Comparison of ENCODE assay signal across 8 cellular contexts in the genomic region with DNA sequence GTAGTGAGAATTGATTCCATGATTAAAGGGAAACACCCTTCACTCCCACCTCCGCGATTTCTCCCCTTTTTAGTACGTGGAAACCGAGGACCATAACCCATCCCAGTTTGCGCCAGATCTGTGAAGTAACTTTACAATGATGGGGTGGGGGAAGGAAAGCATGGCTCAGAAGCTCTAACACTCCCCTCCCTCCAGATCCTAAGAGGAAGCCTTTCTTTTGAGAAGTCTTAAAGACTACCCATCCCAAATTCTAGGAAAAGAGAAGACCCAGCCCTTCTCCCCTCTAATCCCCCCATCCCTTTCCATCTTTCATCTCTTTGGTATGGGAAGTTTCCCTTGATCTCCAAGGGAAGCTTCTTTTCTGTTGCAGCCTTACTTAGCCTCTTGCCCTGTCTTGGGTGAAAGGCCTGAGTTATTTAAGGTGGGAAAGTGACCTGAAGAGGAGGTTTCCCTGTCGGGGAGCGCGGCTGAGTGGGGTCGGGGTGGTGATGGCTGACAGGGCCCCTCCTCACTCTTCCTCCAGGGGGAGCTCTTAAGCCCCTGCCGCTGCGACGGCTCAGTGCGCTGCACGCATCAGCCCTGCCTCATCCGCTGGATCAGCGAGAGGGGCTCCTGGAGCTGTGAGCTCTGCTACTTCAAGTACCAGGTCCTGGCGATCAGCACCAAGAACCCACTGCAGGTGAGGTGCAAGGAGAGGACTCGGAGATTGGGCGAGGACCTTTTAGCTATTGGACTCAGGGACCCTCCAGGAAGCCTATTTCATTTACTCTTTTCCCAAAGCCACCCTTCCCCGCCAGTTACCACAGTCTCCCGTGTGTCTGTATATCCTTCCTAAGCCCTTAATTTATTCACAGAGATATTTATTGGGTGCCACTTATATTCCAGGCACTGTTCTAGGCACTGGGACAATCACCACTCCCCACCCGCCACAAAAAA. TPM values are rescaled to one million over a fixed set of nuclear protein-coding genes. Genes with fewer than 3 reads are reported as not detected.
DNase-seq lines count a peak whose midpoint lies in the region; TF ChIP-seq lines count a peak whose summit lies in the region.

No MANE protein-coding gene starts in this region.

- TF ChIP-seq RAD21 in neural cell (conservative IDR thresholded peaks at IDR 0.05) = no peak

- H3K4me1 ChIP-seq in MM.1S (ENCODE audit: low read length) = peaks cover 24% of the 10 kb centered on the region
- peaks cover 23% of the 10 kb centered on the region for H3K4me1 ChIP-seq in ectodermal cell (ENCODE audit: control insufficient read depth, insufficient read depth, low read length)

- H3K4me1 Mint-ChIP-seq in activated CD4-positive, alpha-beta T cell treated with anti-CD3 and anti-CD28 coated beads, Interleukin-2, amount 10 ng/mL, durations not matched to agents 24 days and 14 days = peaks cover 46% of the 10 kb centered on the region

- H3K9ac ChIP-seq in MM.1S (ENCODE audit: low read length) = peak overlapping the region; percentile 64; the same call in 1 of the 2 replicates
- peak overlapping the region; percentile 80 for H3K9ac ChIP-seq in neural cell (ENCODE audit: low read length)

- H3K4me2 ChIP-seq in MM.1S (ENCODE audit: low read depth, low read length) = peak overlapping the region; percentile 96
- H3K4me2 ChIP-seq in neural cell (ENCODE audit: low read length) = peak overlapping the region; percentile 30

- intact Hi-C loops in activated CD4-positive, alpha-beta T cell treated with anti-CD3 and anti-CD28 coated beads, Interleukin-2, amount 10 ng/mL, durations not matched to agents 24 days and 14 days (cut with micrococcal nuclease) = loop anchor here (1.0 to 10.0 kb wide), 5 partner anchors 9 to 1932 kb away; a partner anchor contains a TSS

- H3K4me3 ChIP-seq in MM.1S (ENCODE audit: low read length) = peak overlapping the region; percentile 73
- peak overlapping the region; percentile 51 for H3K4me3 ChIP-seq in ectodermal cell (ENCODE audit: insufficient read depth, low read depth, low read length)
- peak overlapping the region; percentile 89 for H3K4me3 ChIP-seq in neural cell (ENCODE audit: low read length)

- peak overlapping the region; percentile 89 for H3K4me3 Mint-ChIP-seq in activated CD4-positive, alpha-beta T cell treated with anti-CD3 and anti-CD28 coated beads, Interleukin-2, amount 10 ng/mL, durations not matched to agents 24 days and 14 days

- H3K36me3 Mint-ChIP-seq in activated CD4-positive, alpha-beta T cell treated with anti-CD3 and anti-CD28 coated beads, Interleukin-2, amount 10 ng/mL, durations not matched to agents 24 days and 14 days (ENCODE audit: low read depth) = peaks cover 32% of the 10 kb centered on the region

- no peak for TF ChIP-seq EP300 in neural cell (conservative IDR thresholded peaks at IDR 0.05; ENCODE audit: poor library complexity, severe bottlenecking)

- TF ChIP-seq CTCF in MM.1S (IDR thresholded peaks at IDR 0.05; ENCODE audit: low read length) (peak; percentile 87), neural cell (IDR thresholded peaks at IDR 0.05; ENCODE audit: poor library complexity, severe bottlenecking) (peak; percentile 58)

- DNase-seq in NCI-H2081 (lab: John Stamatoyannopoulos, UW) (peak; percentile 48 to 69), NCI-H2081 treated with DMSO at 0.1 percent for 48 hours (lab: John Stamatoyannopoulos, UW) (no peak), MM.1S (peak; percentile 63), NCI-H2107 (lab: John Stamatoyannopoulos, UW) (no peak), cortex of kidney (lab: John Stamatoyannopoulos, UW) (no peak)
- DNase-seq in activated CD4-positive, alpha-beta T cell treated with anti-CD3 and anti-CD28 coated beads, Interleukin-2, amount 10 ng/mL, durations not matched to agents 24 days and 14 days = peak; percentile 92

- no peaks in the 10 kb centered on the region for H3K27me3 Mint-ChIP-seq in activated CD4-positive, alpha-beta T cell treated with anti-CD3 and anti-CD28 coated beads, Interleukin-2, amount 10 ng/mL, durations not matched to agents 24 days and 14 days

- H3K36me3 ChIP-seq in MM.1S (replicated peaks; ENCODE audit: insufficient read depth, low read length) = no peaks in the 10 kb centered on the region
- no peaks in the 10 kb centered on the region for H3K36me3 ChIP-seq in ectodermal cell (ENCODE audit: control insufficient read depth, insufficient read depth, low read length)
- H3K36me3 ChIP-seq in neural cell (ENCODE audit: insufficient read depth, low read length) = no peaks in the 10 kb centered on the region

- H3K9me3 ChIP-seq in MM.1S (replicated peaks; ENCODE audit: insufficient read depth, low read length) = no peaks in the 10 kb centered on the region
- no peaks in the 10 kb centered on the region for H3K9me3 ChIP-seq in ectodermal cell (ENCODE audit: control insufficient read depth, low read length)
- no peaks in the 10 kb centered on the region for H3K9me3 ChIP-seq in neural cell (ENCODE audit: low read length)

- H3K9me3 Mint-ChIP-seq in activated CD4-positive, alpha-beta T cell treated with anti-CD3 and anti-CD28 coated beads, Interleukin-2, amount 10 ng/mL, durations not matched to agents 24 days and 14 days = no peaks in the 10 kb centered on the region

- H3K27me3 ChIP-seq in MM.1S (replicated peaks; ENCODE audit: insufficient read depth, low read length) (no peaks in the 10 kb centered on the region), ectodermal cell (ENCODE audit: control insufficient read depth, insufficient read depth, low read length, poor library complexity, severe bottlenecking) (peaks cover 43% of the 10 kb centered on the region), neural cell (ENCODE audit: insufficient read depth, low read depth, low read length) (no peaks in the 10 kb centered on the region)

- H4K20me1 ChIP-seq in MM.1S (ENCODE audit: insufficient read depth, low read length) (no peaks in the 10 kb centered on the region), neural cell (ENCODE audit: insufficient read depth) (no peaks in the 10 kb centered on the region)

- H3K9me2 ChIP-seq in MM.1S (replicated peaks; ENCODE audit: insufficient read depth, low read length) = no peaks in the 10 kb centered on the region
- no peaks in the 10 kb centered on the region for H3K9me2 ChIP-seq in neural cell (ENCODE audit: insufficient read depth, low read length)

- peak overlapping the region; percentile 60; the same call in 1 of the 2 replicates for H2AFZ ChIP-seq in MM.1S (ENCODE audit: low read length)
- H2AFZ ChIP-seq in neural cell (ENCODE audit: low read depth, low read length) = no peak overlapping the region

- H3K79me2 ChIP-seq in MM.1S (ENCODE audit: low read length) = peaks cover 14% of the 10 kb centered on the region
- peaks cover 5% of the 10 kb centered on the region for H3K79me2 ChIP-seq in neural cell (replicated peaks; ENCODE audit: insufficient read depth, low read length)

- H3K27ac ChIP-seq in MM.1S (ENCODE audit: low read length) = peak overlapping the region; percentile 65; the same call in 1 of the 2 replicates
- H3K27ac ChIP-seq in ectodermal cell (ENCODE audit: insufficient read depth, low read depth, low read length, poor library complexity, severe bottlenecking) = no peak overlapping the region
- H3K27ac ChIP-seq in neural cell (ENCODE audit: low read length) = no peak overlapping the region

- H3F3A ChIP-seq in MM.1S (ENCODE audit: insufficient read depth, low read length) (peaks cover 23% of the 10 kb centered on the region), neural cell (ENCODE audit: insufficient read depth, low read length, poor library complexity, severe bottlenecking) (no peaks in the 10 kb centered on the region)

- whole genome bisulfite sequencing in ectodermal cell, 2 experiments = 17% methylated on average over 17 of the region's 22 CpGs

- peak overlapping the region; percentile 72 for H3K27ac Mint-ChIP-seq in activated CD4-positive, alpha-beta T cell treated with anti-CD3 and anti-CD28 coated beads, Interleukin-2, amount 10 ng/mL, durations not matched to agents 24 days and 14 days

TF ChIP-seq in neural cell, 6 proteins besides CTCF, POLR2A, EP300 and RAD21 (continues in another document):
- TF ChIP-seq POLR2AphosphoS5 (IDR thresholded peaks at IDR 0.05) (no peak), SMC3 (conservative IDR thresholded peaks at IDR 0.05; ENCODE audit: poor library complexity) (no peak), TAF1 (IDR thresholded peaks at IDR 0.05; ENCODE audit: low read depth) (no peak)

RNA-seq across cellular contexts. Expression of a gene that starts 1.8 kb away (rescaled TPM):
- total RNA-seq in activated CD4-positive, alpha-beta T cell treated with anti-CD3 and anti-CD28 coated beads, Interleukin-2, amount 10 ng/mL, durations not matched to agents 24 days and 14 days = 21.6 and 22.7 TPM in 2 replicates
- polyA plus RNA-seq in ectodermal cell (2013, experiment 1 of 4) = 13.2 TPM
- 14.9 TPM for polyA plus RNA-seq in ectodermal cell (2013, experiment 2 of 4)
- 10.8 TPM for polyA plus RNA-seq in ectodermal cell (2013, experiment 3 of 4)
- 12.8 TPM for polyA plus RNA-seq in ectodermal cell (2013, experiment 4 of 4)
- polyA plus RNA-seq in neural cell = 34.5 and 47.8 TPM in 2 replicates
- 23.6 and 29.9 TPM in 2 replicates for polyA minus RNA-seq in neural cell

RNA-seq across cellular contexts. Expression of a gene that starts 4.6 kb away (rescaled TPM):
- 240 and 248 TPM in 2 replicates for total RNA-seq in activated CD4-positive, alpha-beta T cell treated with anti-CD3 and anti-CD28 coated beads, Interleukin-2, amount 10 ng/mL, durations not matched to agents 24 days and 14 days
- polyA plus RNA-seq in ectodermal cell (2013, experiment 1 of 4) = 202 TPM
- 214 TPM for polyA plus RNA-seq in ectodermal cell (2013, experiment 2 of 4)
- 156 TPM for polyA plus RNA-seq in ectodermal cell (2013, experiment 3 of 4)
- 145 TPM for polyA plus RNA-seq in ectodermal cell (2013, experiment 4 of 4)
- 81.3 and 104 TPM in 2 replicates for polyA plus RNA-seq in neural cell
- polyA minus RNA-seq in neural cell = 53.9 and 59.4 TPM in 2 replicates

RNA-seq across cellular contexts. Expression of a gene that starts 10.2 kb away (rescaled TPM):
- total RNA-seq in activated CD4-positive, alpha-beta T cell treated with anti-CD3 and anti-CD28 coated beads, Interleukin-2, amount 10 ng/mL, durations not matched to agents 24 days and 14 days = 12.3 and 12.7 TPM in 2 replicates
- 2.3 TPM for polyA plus RNA-seq in ectodermal cell (2013, experiment 1 of 4)
- polyA plus RNA-seq in ectodermal cell (2013, experiment 2 of 4) = 2.0 TPM
- polyA plus RNA-seq in ectodermal cell (2013, experiment 3 of 4) = 0.85 TPM
- 1.1 TPM for polyA plus RNA-seq in ectodermal cell (2013, experiment 4 of 4)
- polyA plus RNA-seq in neural cell = 0.86 and 1.4 TPM in 2 replicates
- polyA minus RNA-seq in neural cell = not detected in 2 replicates

RNA-seq across cellular contexts. Expression of a gene that starts 11.8 kb away (rescaled TPM):
- 19.2 and 19.4 TPM in 2 replicates for total RNA-seq in activated CD4-positive, alpha-beta T cell treated with anti-CD3 and anti-CD28 coated beads, Interleukin-2, amount 10 ng/mL, durations not matched to agents 24 days and 14 days
- polyA plus RNA-seq in ectodermal cell (2013, experiment 1 of 4) = 26.4 TPM
- polyA plus RNA-seq in ectodermal cell (2013, experiment 2 of 4) = 30.1 TPM
- polyA plus RNA-seq in ectodermal cell (2013, experiment 3 of 4) = 33.6 TPM
- 34.1 TPM for polyA plus RNA-seq in ectodermal cell (2013, experiment 4 of 4)
- 78.1 and 85.3 TPM in 2 replicates for polyA plus RNA-seq in neural cell
- 37.5 and 39.0 TPM in 2 replicates for polyA minus RNA-seq in neural cell

RNA-seq across cellular contexts. Expression of a gene that starts 15.2 kb away (rescaled TPM):
- total RNA-seq in activated CD4-positive, alpha-beta T cell treated with anti-CD3 and anti-CD28 coated beads, Interleukin-2, amount 10 ng/mL, durations not matched to agents 24 days and 14 days = 72.2 and 79.8 TPM in 2 replicates
- 25.8 TPM for polyA plus RNA-seq in ectodermal cell (2013, experiment 1 of 4)
- 24.3 TPM for polyA plus RNA-seq in ectodermal cell (2013, experiment 2 of 4)
- polyA plus RNA-seq in ectodermal cell (2013, experiment 3 of 4) = 20.1 TPM
- 18.4 TPM for polyA plus RNA-seq in ectodermal cell (2013, experiment 4 of 4)
- polyA plus RNA-seq in neural cell = 1.9 and 2.0 TPM in 2 replicates
- polyA minus RNA-seq in neural cell = 0.81 TPM in 1 of 2 replicates, not detected in the other

Comparison
In these comparisons a context has a peak if more than half of its experiments do, and no peak if none do; other contexts are left out.
1. DNase-seq: peak in NCI-H2081 (2 of 2), MM.1S (single experiment) and activated CD4-positive, alpha-beta T cell treated with anti-CD3 and anti-CD28 coated beads, Interleukin-2, amount 10 ng/mL, durations not matched to agents 24 days and 14 days (single experiment); none in NCI-H2081 treated with DMSO at 0.1 percent for 48 hours (single experiment), NCI-H2107 (single experiment) and cortex of kidney (single experiment).
2. Peak in every context shown above with its lines, with median percentiles within 50 percentile points of each other: H3K4me3 ChIP-seq.